In the genomic region with DNA sequence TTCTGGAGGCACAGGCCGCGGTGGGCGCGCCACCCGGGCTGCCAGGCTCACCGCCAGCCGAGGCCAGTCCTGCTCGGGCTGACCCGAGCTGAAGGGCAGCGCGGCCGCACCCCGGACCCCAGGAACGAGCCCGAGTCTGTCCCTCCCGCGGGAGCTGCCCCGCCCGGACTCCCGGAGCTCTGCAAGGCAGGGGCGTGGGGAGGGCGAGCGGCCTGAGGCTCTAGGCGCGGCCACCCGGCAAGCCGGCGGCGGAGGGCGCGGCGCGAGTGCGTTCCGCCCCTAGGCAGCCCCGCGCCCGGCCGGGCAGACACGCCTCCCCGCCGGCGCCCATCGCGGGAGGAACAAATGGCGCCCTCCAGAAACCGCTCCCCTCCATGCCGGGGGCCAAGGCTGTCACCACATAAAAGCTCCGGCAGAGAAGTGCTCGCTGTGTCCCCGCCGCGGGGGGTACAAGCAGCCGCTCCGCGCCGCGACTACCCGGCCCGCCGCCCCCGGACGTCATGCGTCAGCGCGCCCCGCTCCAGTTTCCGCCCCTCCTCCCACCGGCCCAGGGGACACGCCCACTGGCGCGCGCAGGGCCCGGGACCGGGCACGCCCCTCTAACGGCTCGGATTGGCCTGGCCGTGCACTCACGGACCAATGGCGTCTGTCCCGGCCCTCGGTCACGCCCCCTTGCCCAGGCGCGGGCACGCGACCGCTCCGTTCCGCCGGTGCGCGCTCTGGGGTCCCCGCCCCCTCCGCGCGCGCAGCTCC, we compare ENCODE assay signal across 1 cellular context.
TF ChIP-seq lines count a peak whose summit lies in the region.

No MANE protein-coding gene starts in this region.

TF ChIP-seq in HepG2, 621 proteins besides CTCF, POLR2A, EP300 and RAD21 (continued from another document and continues in another):
- TF ChIP-seq ZNF800 (CRISPR knock-in tag; IDR thresholded peaks at IDR 0.05) (no peak; the same call in 1 of the 2 replicates), KDM6A (CRISPR knock-in tag; IDR thresholded peaks at IDR 0.05; ENCODE audit: low read depth) (no peak), ZNF709 (CRISPR knock-in tag; IDR thresholded peaks at IDR 0.05) (peak; percentile 76), ZNF7 (CRISPR knock-in tag; IDR thresholded peaks at IDR 0.05) (no peak), NCOR1 (IDR thresholded peaks at IDR 0.05; ENCODE audit: borderline replicate concordance, low read length) (no peak; the same call in 1 of the 2 replicates), IKZF5 (CRISPR knock-in tag; IDR thresholded peaks at IDR 0.05) (peak; percentile 28; the same call in 1 of the 2 replicates), HOMEZ (CRISPR knock-in tag; IDR thresholded peaks at IDR 0.05; ENCODE audit: low read depth) (no peak), IKZF1 (IDR thresholded peaks at IDR 0.05) (no peak), SRSF1 (optimal IDR thresholded peaks at IDR 0.05; ENCODE audit: low read depth, low read length) (no peak), TFDP1 (CRISPR knock-in tag; IDR thresholded peaks at IDR 0.05; ENCODE audit: borderline replicate concordance) (peak; percentile 60; the same call in 1 of the 2 replicates), KDM4B (CRISPR knock-in tag; IDR thresholded peaks at IDR 0.05) (no peak), CCDC6 (CRISPR knock-in tag; IDR thresholded peaks at IDR 0.05) (no peak), ZNF446 (CRISPR knock-in tag; IDR thresholded peaks at IDR 0.05) (peak; percentile 63; the same call in 1 of the 2 replicates), ZNF326 (CRISPR knock-in tag; IDR thresholded peaks at IDR 0.05; ENCODE audit: borderline replicate concordance) (peak; percentile 62; the same call in 1 of the 2 replicates), PHF20 (CRISPR knock-in tag; IDR thresholded peaks at IDR 0.05) (0 out of 2 replicates have a peak, but pooled peaks have one; percentile 15), ZFP91 (CRISPR knock-in tag; IDR thresholded peaks at IDR 0.05; ENCODE audit: borderline replicate concordance) (peak; percentile 52; the same call in 1 of the 2 replicates), ZNF841 (CRISPR knock-in tag; IDR thresholded peaks at IDR 0.05; ENCODE audit: borderline replicate concordance) (no peak), KAT8 (CRISPR knock-in tag; IDR thresholded peaks at IDR 0.05) (no peak), MTF1 (CRISPR knock-in tag; IDR thresholded peaks at IDR 0.05) (no peak), ZBTB40 (IDR thresholded peaks at IDR 0.05) (no peak), ZBTB40 (CRISPR knock-in tag; IDR thresholded peaks at IDR 0.05) (no peak), NR2C2 (CRISPR knock-in tag; IDR thresholded peaks at IDR 0.05; ENCODE audit: borderline replicate concordance) (0 out of 2 replicates have a peak, but pooled peaks have one; percentile 13), ZNF253 (CRISPR knock-in tag; IDR thresholded peaks at IDR 0.05; ENCODE audit: borderline replicate concordance) (no peak), ZNF766 (CRISPR knock-in tag; IDR thresholded peaks at IDR 0.05; ENCODE audit: borderline replicate concordance) (no peak), ZNF776 (CRISPR knock-in tag; IDR thresholded peaks at IDR 0.05) (peak; percentile 69), NFYB (CRISPR knock-in tag; IDR thresholded peaks at IDR 0.05) (peak; percentile 81), ATF7 (IDR thresholded peaks at IDR 0.05) (no peak), ATF7 (CRISPR knock-in tag; IDR thresholded peaks at IDR 0.05) (no peak), ZNF563 (CRISPR knock-in tag; IDR thresholded peaks at IDR 0.05) (peak; percentile 43; the same call in 1 of the 2 replicates), ZNF230 (CRISPR knock-in tag; IDR thresholded peaks at IDR 0.05) (no peak), TCF7L2 (IDR thresholded peaks at IDR 0.05; ENCODE audit: low read depth, low read length) (no peak), FOSL1 (CRISPR knock-in tag; IDR thresholded peaks at IDR 0.05; ENCODE audit: borderline replicate concordance) (no peak), ZSCAN12 (CRISPR knock-in tag; IDR thresholded peaks at IDR 0.05) (no peak), ZNF598 (CRISPR knock-in tag; IDR thresholded peaks at IDR 0.05; ENCODE audit: borderline replicate concordance) (no peak)
- TF ChIP-seq, protein P1, sequence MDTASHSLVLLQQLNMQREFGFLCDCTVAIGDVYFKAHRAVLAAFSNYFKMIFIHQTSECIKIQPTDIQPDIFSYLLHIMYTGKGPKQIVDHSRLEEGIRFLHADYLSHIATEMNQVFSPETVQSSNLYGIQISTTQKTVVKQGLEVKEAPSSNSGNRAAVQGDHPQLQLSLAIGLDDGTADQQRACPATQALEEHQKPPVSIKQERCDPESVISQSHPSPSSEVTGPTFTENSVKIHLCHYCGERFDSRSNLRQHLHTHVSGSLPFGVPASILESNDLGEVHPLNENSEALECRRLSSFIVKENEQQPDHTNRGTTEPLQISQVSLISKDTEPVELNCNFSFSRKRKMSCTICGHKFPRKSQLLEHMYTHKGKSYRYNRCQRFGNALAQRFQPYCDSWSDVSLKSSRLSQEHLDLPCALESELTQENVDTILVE (CRISPR knock-in tag; IDR thresholded peaks at IDR 0.05) = peak; percentile 33; the same call in 1 of the 2 replicates
- TF ChIP-seq, protein P2, sequence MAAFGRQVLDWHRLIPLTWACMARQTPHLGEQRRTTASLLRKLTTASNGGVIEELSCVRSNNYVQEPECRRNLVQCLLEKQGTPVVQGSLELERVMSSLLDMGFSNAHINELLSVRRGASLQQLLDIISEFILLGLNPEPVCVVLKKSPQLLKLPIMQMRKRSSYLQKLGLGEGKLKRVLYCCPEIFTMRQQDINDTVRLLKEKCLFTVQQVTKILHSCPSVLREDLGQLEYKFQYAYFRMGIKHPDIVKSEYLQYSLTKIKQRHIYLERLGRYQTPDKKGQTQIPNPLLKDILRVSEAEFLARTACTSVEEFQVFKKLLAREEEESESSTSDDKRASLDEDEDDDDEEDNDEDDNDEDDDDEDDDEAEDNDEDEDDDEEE (CRISPR knock-in tag; IDR thresholded peaks at IDR 0.05) = peak; percentile 74; the same call in 1 of the 2 replicates
- TF ChIP-seq, protein P3, sequence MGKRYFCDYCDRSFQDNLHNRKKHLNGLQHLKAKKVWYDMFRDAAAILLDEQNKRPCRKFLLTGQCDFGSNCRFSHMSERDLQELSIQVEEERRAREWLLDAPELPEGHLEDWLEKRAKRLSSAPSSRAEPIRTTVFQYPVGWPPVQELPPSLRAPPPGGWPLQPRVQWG (CRISPR knock-in tag; IDR thresholded peaks at IDR 0.05; ENCODE audit: borderline replicate concordance, low read depth) = no peak
